26 cellular contexts compared by ENCODE assay signal in the genomic region with DNA sequence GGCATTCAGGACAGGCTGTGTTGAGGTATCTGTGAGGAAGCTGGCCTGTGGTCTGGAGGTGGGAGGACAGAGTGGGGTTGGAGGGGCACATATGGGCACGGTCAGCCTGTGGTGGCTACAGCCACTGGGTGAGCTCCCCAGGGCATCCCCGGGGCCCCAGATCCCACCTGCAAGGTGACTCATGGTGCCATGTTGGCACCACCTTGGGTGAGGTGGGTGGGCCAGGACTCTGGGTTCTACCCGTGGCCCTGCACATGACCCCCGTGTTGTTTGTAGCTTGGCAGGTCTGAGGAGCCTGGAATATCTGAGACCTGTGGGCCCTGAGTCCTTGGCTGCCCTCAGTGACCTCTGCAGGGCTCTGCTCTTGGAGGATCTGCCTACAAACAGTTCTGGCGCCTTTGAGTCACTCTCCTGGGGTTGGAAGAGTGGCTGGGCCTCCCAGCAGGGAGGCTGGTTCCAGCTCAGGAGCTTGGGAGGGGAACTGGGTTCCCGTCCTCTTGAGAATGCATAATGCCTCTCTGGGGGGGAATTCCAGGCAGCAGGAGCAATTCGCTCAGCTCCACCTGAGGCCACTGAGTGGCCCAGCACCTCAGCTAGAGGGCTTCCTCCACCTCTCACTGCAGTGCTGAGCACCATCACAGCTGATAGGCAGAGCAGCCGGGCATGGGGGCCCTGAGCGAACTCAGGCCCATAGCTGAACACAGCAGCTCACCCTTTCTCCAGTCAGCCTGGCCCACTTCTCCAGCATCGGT.
DNase-seq lines count a peak whose midpoint lies in the region; ATAC-seq, FAIRE-seq and TF ChIP-seq lines count a peak whose summit lies in the region.
"Had no signal": no experiment of that assay in that cellular context is flagged by ENCODE, and none has a peak within 500 bp of the region (broad histone marks: within the 10 kb centered on the region; RNA-seq: fewer than 3 reads in every experiment).

No MANE protein-coding gene starts in this region.

- H3K36me3 Mint-ChIP-seq in osteocyte (ENCODE audit: unreplicated experiment), result peaks cover 4% of the 10 kb centered on the region
- H3K36me3 Mint-ChIP-seq in stimulated activated naive B cell treated with anti-CD40 and anti-IgM and Interleukin-4, amounts not matched to agents 10 μg/mL and 1 μg/mL and 100 μg/mL, for 72 hours, result no peaks in the 10 kb centered on the region
- H3K36me3 Mint-ChIP-seq in activated CD4-positive, alpha-beta memory T cell treated with anti-CD3 and anti-CD28 coated beads for 36 hours, result no peaks in the 10 kb centered on the region
- H3K36me3 Mint-ChIP-seq: type B pancreatic cell had no signal

- H3K4me1 ChIP-seq in A673 (ENCODE audit: insufficient read depth, low read length, poor library complexity, severe bottlenecking), result peaks cover 9% of the 10 kb centered on the region

- H3K36me3 ChIP-seq in H7 (replicated peaks; ENCODE audit: control insufficient read depth, insufficient read depth, low read length), result no peaks in the 10 kb centered on the region; the same call in 1 of the 2 replicates
- H3K36me3 ChIP-seq in A673 (ENCODE audit: insufficient read depth, low read length, poor library complexity, severe bottlenecking), result no peaks in the 10 kb centered on the region
- H3K36me3 ChIP-seq: ascending aorta had no signal

- TF ChIP-seq CTCF in osteocyte (IDR thresholded peaks at IDR 0.05), result no peak
- no peak for TF ChIP-seq CTCF in A673 (conservative IDR thresholded peaks at IDR 0.05; ENCODE audit: low read depth, low read length)

- peak; percentile 93 for FAIRE-seq in RCC 7860 (lab: Jason Lieb, UNC)
- FAIRE-seq: GM18507 had no signal

- H3K4me3 ChIP-seq in H7 (ENCODE audit: insufficient read depth, low read depth, low read length), result no peak overlapping the region
- no peak overlapping the region for H3K4me3 ChIP-seq in A673 (ENCODE audit: low read depth, low read length, poor library complexity, severe bottlenecking)
- H3K4me3 ChIP-seq: ascending aorta; BLaER1 treated with 17β-estradiol and CSF1 and Interleukin-3, amounts not matched to agents 10 nM and 100 nM had no signal

- no peaks in the 10 kb centered on the region for H3K9me3 Mint-ChIP-seq in osteocyte (ENCODE audit: unreplicated experiment)
- H3K9me3 Mint-ChIP-seq in stimulated activated naive B cell treated with anti-CD40 and anti-IgM and Interleukin-4, amounts not matched to agents 10 μg/mL and 1 μg/mL and 100 μg/mL, for 72 hours, result no peaks in the 10 kb centered on the region
- H3K9me3 Mint-ChIP-seq in activated CD4-positive, alpha-beta memory T cell treated with anti-CD3 and anti-CD28 coated beads for 36 hours, result no peaks in the 10 kb centered on the region
- H3K9me3 Mint-ChIP-seq: activated naive CD4-positive, alpha-beta T cell treated with anti-CD3 and anti-CD28 coated beads for 36 hours; dendritic cell treated with granulocyte-macrophage colony-stimulating factor and Interleukin-4, amounts not matched to agents 40 ng/mL and 50 ng/mL, for 4 days; HFFc6; immature natural killer cell; neural crest cell; type B pancreatic cell had no signal

- H3K4me1 Mint-ChIP-seq in osteocyte (ENCODE audit: unreplicated experiment), result peaks cover 14% of the 10 kb centered on the region
- H3K4me1 Mint-ChIP-seq in stimulated activated naive B cell treated with anti-CD40 and anti-IgM and Interleukin-4, amounts not matched to agents 10 μg/mL and 1 μg/mL and 100 μg/mL, for 72 hours, result no peaks in the 10 kb centered on the region
- H3K4me1 Mint-ChIP-seq in activated CD4-positive, alpha-beta memory T cell treated with anti-CD3 and anti-CD28 coated beads for 36 hours (ENCODE audit: low read depth), result no peaks in the 10 kb centered on the region
- H3K4me1 Mint-ChIP-seq: neural crest cell had no signal

- no peak overlapping the region for H3K27ac ChIP-seq in A673 (ENCODE audit: low read depth, low read length, poor library complexity, severe bottlenecking)
- H3K27ac ChIP-seq: ascending aorta; BLaER1 treated with 17β-estradiol and CSF1 and Interleukin-3, amounts not matched to agents 10 nM and 100 nM had no signal

- POLR2A ChIA-PET in activated CD4-positive, alpha-beta memory T cell treated with anti-CD3 and anti-CD28 coated beads for 36 hours (lab: Charles Lee), result no interaction called here
- POLR2A ChIA-PET in A673 (lab: Charles Lee; ENCODE audit: low non-redundant PET), result interaction anchor here (0.7 kb wide), 1 partner anchor 141 kb away, joined by 4 read pairs; no protein-coding TSS in a partner anchor

- no peak overlapping the region for H3K27ac Mint-ChIP-seq in osteocyte (ENCODE audit: unreplicated experiment)
- no peak overlapping the region for H3K27ac Mint-ChIP-seq in stimulated activated naive B cell treated with anti-CD40 and anti-IgM and Interleukin-4, amounts not matched to agents 10 μg/mL and 1 μg/mL and 100 μg/mL, for 72 hours
- H3K27ac Mint-ChIP-seq in activated CD4-positive, alpha-beta memory T cell treated with anti-CD3 and anti-CD28 coated beads for 36 hours, result no peak overlapping the region
- H3K27ac Mint-ChIP-seq: activated naive CD4-positive, alpha-beta T cell treated with anti-CD3 and anti-CD28 coated beads for 36 hours; dendritic cell treated with granulocyte-macrophage colony-stimulating factor and Interleukin-4, amounts not matched to agents 40 ng/mL and 50 ng/mL, for 4 days; HFFc6; immature natural killer cell had no signal

- peak; percentile 58 for DNase-seq in H7
- peak; percentile 94 for DNase-seq in RCC 7860 (ENCODE audit: low spot score)
- DNase-seq in left ventricle myocardium superior, result peak; percentile 8
- peak; percentile 67 for DNase-seq in renal cortical epithelial cell (ENCODE audit: low read depth)
- no peak for DNase-seq in osteocyte (ENCODE audit: extremely low spot score, unreplicated experiment)
- DNase-seq in stimulated activated naive B cell treated with anti-CD40 and anti-IgM and Interleukin-4, amounts not matched to agents 10 μg/mL and 1 μg/mL and 100 μg/mL, for 72 hours, result no peak
- no peak for DNase-seq in activated CD4-positive, alpha-beta memory T cell treated with anti-CD3 and anti-CD28 coated beads for 36 hours
- DNase-seq in A673 (ENCODE audit: low spot score), result no peak
- DNase-seq: activated CD4-positive, alpha-beta T cell treated with anti-CD3 and anti-CD28 coated beads for 48 hours; activated naive CD4-positive, alpha-beta T cell treated with anti-CD3 and anti-CD28 coated beads for 36 hours; glutamatergic neuron; HFFc6; immature natural killer cell; MV-4-11; NCI-H2081 treated with DMSO at 0.1 percent for 48 hours; NCI-H524 treated with DMSO at 0.1 percent for 48 hours; PC-3; retina; SK-N-SH; stimulated activated naive CD8-positive, alpha-beta T cell treated with anti-CD3 and anti-CD28 coated beads, Interleukin-15, Interleukin-2, amounts not matched to agents 100 U/mL and 50 U/mL, for 24 hours had no signal

- H3K9me3 ChIP-seq in A673 (ENCODE audit: low read depth, low read length, poor library complexity, severe bottlenecking), result no peaks in the 10 kb centered on the region
- H3K9me3 ChIP-seq: ascending aorta; BLaER1 treated with 17β-estradiol and CSF1 and Interleukin-3, amounts not matched to agents 10 nM and 100 nM; SK-N-SH had no signal

- CTCF ChIA-PET in activated CD4-positive, alpha-beta memory T cell treated with anti-CD3 and anti-CD28 coated beads for 36 hours (lab: Charles Lee), result interaction anchor here (1.0 kb wide), 1 partner anchor 13 kb away, joined by 3 read pairs; no protein-coding TSS in a partner anchor
- CTCF ChIA-PET in A673 (lab: Charles Lee), result interaction anchor here (0.6 kb wide), 1 partner anchor 1313 kb away, joined by 3 read pairs; no protein-coding TSS in a partner anchor

- H3K4me3 Mint-ChIP-seq in osteocyte (ENCODE audit: unreplicated experiment), result no peak overlapping the region
- H3K4me3 Mint-ChIP-seq in stimulated activated naive B cell treated with anti-CD40 and anti-IgM and Interleukin-4, amounts not matched to agents 10 μg/mL and 1 μg/mL and 100 μg/mL, for 72 hours, result no peak overlapping the region
- H3K4me3 Mint-ChIP-seq in activated CD4-positive, alpha-beta memory T cell treated with anti-CD3 and anti-CD28 coated beads for 36 hours, result no peak overlapping the region
- H3K4me3 Mint-ChIP-seq: activated naive CD4-positive, alpha-beta T cell treated with anti-CD3 and anti-CD28 coated beads for 36 hours; dendritic cell treated with granulocyte-macrophage colony-stimulating factor and Interleukin-4, amounts not matched to agents 40 ng/mL and 50 ng/mL, for 4 days; HFFc6; immature natural killer cell; neural crest cell; type B pancreatic cell had no signal

- BruUV-seq in A673 (replicated peaks; lab: Mats Ljungman, UMichigan), result no TSS peak

- ATAC-seq in left ventricle myocardium superior, result peak; percentile 43
- ATAC-seq in stimulated activated naive B cell treated with anti-CD40 and anti-IgM and Interleukin-4, amounts not matched to agents 10 μg/mL and 1 μg/mL and 100 μg/mL, for 72 hours (replicated peaks), result no peak
- ATAC-seq: PC-3; stimulated activated naive CD8-positive, alpha-beta T cell treated with anti-CD3 and anti-CD28 coated beads, Interleukin-15, Interleukin-2, amounts not matched to agents 100 U/mL and 50 U/mL, for 24 hours had no signal

- intact Hi-C loops in left ventricle myocardium superior (cut with micrococcal nuclease), result no loop called here
- intact Hi-C loops in activated CD4-positive, alpha-beta memory T cell treated with anti-CD3 and anti-CD28 coated beads for 36 hours (cut with micrococcal nuclease), result no loop called here
- intact Hi-C loops in A673 (cut with micrococcal nuclease; ENCODE audit: unreplicated experiment), result no loop called here

- H3K27me3 ChIP-seq in H7 (ENCODE audit: control insufficient read depth, insufficient read depth, low read length) (no peaks in the 10 kb centered on the region), A673 (replicated peaks; ENCODE audit: insufficient read depth, low read depth, low read length, poor library complexity) (no peaks in the 10 kb centered on the region)
- H3K27me3 ChIP-seq: ascending aorta; BLaER1 treated with 17β-estradiol and CSF1 and Interleukin-3, amounts not matched to agents 10 nM and 100 nM had no signal

- no peaks in the 10 kb centered on the region for H3K27me3 Mint-ChIP-seq in osteocyte (ENCODE audit: unreplicated experiment)
- H3K27me3 Mint-ChIP-seq in stimulated activated naive B cell treated with anti-CD40 and anti-IgM and Interleukin-4, amounts not matched to agents 10 μg/mL and 1 μg/mL and 100 μg/mL, for 72 hours, result peaks cover 3 to 6% of the 10 kb centered on the region in 2 donors
- H3K27me3 Mint-ChIP-seq in activated CD4-positive, alpha-beta memory T cell treated with anti-CD3 and anti-CD28 coated beads for 36 hours, result no peaks in the 10 kb centered on the region
- H3K27me3 Mint-ChIP-seq: dendritic cell treated with granulocyte-macrophage colony-stimulating factor and Interleukin-4, amounts not matched to agents 40 ng/mL and 50 ng/mL, for 4 days had no signal

Comparison
In these comparisons a context has a peak if more than half of its experiments do, and no peak if none do; other contexts are left out.
1. DNase-seq: peak in H7 (single experiment), RCC 7860 (single experiment), left ventricle myocardium superior (single experiment) and renal cortical epithelial cell (single experiment); none in osteocyte (single experiment), stimulated activated naive B cell treated with anti-CD40 and anti-IgM and Interleukin-4, amounts not matched to agents 10 μg/mL and 1 μg/mL and 100 μg/mL, for 72 hours (single experiment), activated CD4-positive, alpha-beta memory T cell treated with anti-CD3 and anti-CD28 coated beads for 36 hours (single experiment) and A673 (single experiment).